Comparison of ENCODE assay signal across 17 cellular contexts in genomic region chr14:68690106-68690960, GRCh38.
DNase-seq lines count a peak whose midpoint lies in the region; ATAC-seq, FAIRE-seq and TF ChIP-seq lines count a peak whose summit lies in the region.
"Had no signal": no experiment of that assay in that cellular context is flagged by ENCODE, and none has a peak within 500 bp of the region (broad histone marks: within the 10 kb centered on the region; RNA-seq: fewer than 3 reads in every experiment).

No MANE protein-coding gene starts in this region.

- H3K4me2 ChIP-seq in DOHH2 (ENCODE audit: low read length) (peak overlapping the region; percentile 84), keratinocyte (ENCODE audit: control insufficient read depth, extremely low read depth, insufficient read depth, low read depth, low read length) (no peak overlapping the region)

- WGBS in right cardiac atrium = 93% methylated on average over 12 of the region's 12 CpGs

- no peak for ATAC-seq in RWPE2 (ENCODE audit: low read depth)
- no peak for ATAC-seq in GM21447 (IDR thresholded peaks at IDR 0.05; ENCODE audit: unreplicated experiment)
- no peak for ATAC-seq in HG03442 (IDR thresholded peaks at IDR 0.05; ENCODE audit: unreplicated experiment)
- no peak for ATAC-seq in right cardiac atrium
- ATAC-seq: activated CD8-positive, alpha-beta T cell treated with anti-CD3 and anti-CD28 coated beads, Interleukin-2, amount 10 ng/mL, durations not matched to agents 7 days and 5 days; activated T-helper 17 cell treated with anti-CD3 and anti-CD28 coated beads, Interleukin-2, amount 50 U/mL, for 72 hours; heart left ventricle had no signal

- TF ChIP-seq CTCF in DOHH2 (IDR thresholded peaks at IDR 0.05; ENCODE audit: low read depth, low read length, poor library complexity, severe bottlenecking) (no peak), RWPE2 (IDR thresholded peaks at IDR 0.05; ENCODE audit: poor library complexity, severe bottlenecking) (no peak), keratinocyte (optimal IDR thresholded peaks at IDR 0.05 in 1 of 3, IDR thresholded peaks at IDR 0.05 in 1 of 3, conservative IDR thresholded peaks at IDR 0.05 in 1 of 3; ENCODE audit: extremely low read depth in 1 of 3, insufficient read depth in 2 of 3, low read length in 3 of 3) (no peak)

- peak overlapping the region; percentile 36 for H3K9ac ChIP-seq in keratinocyte (ENCODE audit: control insufficient read depth, extremely low read depth, insufficient read depth, low read length)

- H3K4me3 ChIP-seq in DOHH2 (ENCODE audit: low read length) (no peak overlapping the region; the same call in 1 of the 2 replicates), RWPE2 (ENCODE audit: severe bottlenecking) (no peak overlapping the region), keratinocyte (ENCODE audit: control insufficient read depth in 2 of 3, extremely low read depth in 1 of 3, insufficient read depth in 2 of 3, low read depth in 1 of 3, low read length in 3 of 3) (no peak overlapping the region), right cardiac atrium (ENCODE audit: low read length) (no peak overlapping the region)
- H3K4me3 ChIP-seq: esophagus muscularis mucosa, heart left ventricle had no signal

- H3K27ac ChIP-seq in DOHH2 (ENCODE audit: low read depth, low read length) (peak overlapping the region; percentile 97), RWPE2 (ENCODE audit: poor library complexity, severe bottlenecking) (peak overlapping the region; percentile 100), keratinocyte (ENCODE audit: control insufficient read depth, insufficient read depth, low read length) (peak overlapping the region; percentile 15), right cardiac atrium (ENCODE audit: low read length) (no peak overlapping the region)
- H3K27ac ChIP-seq: heart left ventricle had no signal

- H4K20me1 ChIP-seq in DOHH2 (ENCODE audit: control insufficient read depth, insufficient read depth, low read depth, low read length) (no peaks in the 10 kb centered on the region), keratinocyte (ENCODE audit: control insufficient read depth, extremely low read depth, insufficient read depth, low read length) (no peaks in the 10 kb centered on the region)

- no peaks in the 10 kb centered on the region for H3K9me1 ChIP-seq in keratinocyte (ENCODE audit: control insufficient read depth, extremely low read depth, insufficient read depth, low read length)

- H3K9me2 ChIP-seq in DOHH2 (replicated peaks; ENCODE audit: control insufficient read depth, low read length) = no peaks in the 10 kb centered on the region

- no peak overlapping the region for H2AFZ ChIP-seq in keratinocyte (ENCODE audit: control insufficient read depth, low read length)

- no peaks in the 10 kb centered on the region for H3K79me2 ChIP-seq in DOHH2 (ENCODE audit: control insufficient read depth, low read length)
- H3K79me2 ChIP-seq in keratinocyte (ENCODE audit: control insufficient read depth, insufficient read depth, low read length) = no peaks in the 10 kb centered on the region

- FAIRE-seq in keratinocyte (lab: Jason Lieb, UNC) = no peak
- FAIRE-seq: colon, D721Med, GM18507, islet of Langerhans had no signal

- H3K4me1 ChIP-seq in DOHH2 (ENCODE audit: control insufficient read depth, low read length) = peaks cover 86% of the 10 kb centered on the region
- peaks cover 44% of the 10 kb centered on the region for H3K4me1 ChIP-seq in RWPE2 (ENCODE audit: insufficient read depth, poor library complexity, severe bottlenecking)
- H3K4me1 ChIP-seq in keratinocyte (ENCODE audit: control insufficient read depth, extremely low read depth, insufficient read depth, low read length) = peaks cover 60% of the 10 kb centered on the region
- peaks cover 6% of the 10 kb centered on the region for H3K4me1 ChIP-seq in right cardiac atrium (ENCODE audit: control insufficient read depth, insufficient read depth, low read length)

- dilution Hi-C loops in keratinocyte (cut with MboI; ENCODE audit: extremely low pct_ligation_motif_present, low sequenced_read_pairs) = no loop called here

- no peaks in the 10 kb centered on the region for H3K36me3 ChIP-seq in DOHH2 (ENCODE audit: control insufficient read depth, low read length)
- H3K36me3 ChIP-seq in RWPE2 (ENCODE audit: low read depth) = no peaks in the 10 kb centered on the region
- no peaks in the 10 kb centered on the region for H3K36me3 ChIP-seq in keratinocyte (ENCODE audit: control insufficient read depth in 2 of 2, extremely low read depth in 1 of 2, insufficient read depth in 2 of 2, low read length in 2 of 2)
- H3K36me3 ChIP-seq: esophagus muscularis mucosa, heart left ventricle had no signal

- DNase-seq in RWPE2 (ENCODE audit: low spot score) (no peak), keratinocyte (ENCODE audit: low read depth, low spot score) (no peak), retina (peak; percentile 25), right cardiac atrium (no peak), LoVo (ENCODE audit: low spot score) (no peak)
- DNase-seq: activated CD8-positive, alpha-beta T cell treated with anti-CD3 and anti-CD28 coated beads, Interleukin-2, amount 10 ng/mL, durations not matched to agents 7 days and 5 days; heart left ventricle; NCI-H446 treated with DMSO at 0.1 percent for 48 hours had no signal

- H3K9me3 ChIP-seq in DOHH2 (ENCODE audit: control insufficient read depth, insufficient read depth, low read length) (no peaks in the 10 kb centered on the region), RWPE2 (ENCODE audit: severe bottlenecking) (no peaks in the 10 kb centered on the region), keratinocyte (ENCODE audit: control insufficient read depth, low read depth, low read length) (no peaks in the 10 kb centered on the region), right cardiac atrium (ENCODE audit: control insufficient read depth, low read length) (no peaks in the 10 kb centered on the region)
- H3K9me3 ChIP-seq: esophagus muscularis mucosa, heart left ventricle had no signal

- H3K27me3 ChIP-seq in DOHH2 (ENCODE audit: control insufficient read depth, low read length) (no peaks in the 10 kb centered on the region), RWPE2 (ENCODE audit: insufficient read depth, poor library complexity, severe bottlenecking) (no peaks in the 10 kb centered on the region), keratinocyte (ENCODE audit: control insufficient read depth, extremely low read depth, insufficient read depth, low read length) (no peaks in the 10 kb centered on the region), right cardiac atrium (ENCODE audit: control insufficient read depth, insufficient read depth) (no peaks in the 10 kb centered on the region)
- H3K27me3 ChIP-seq: esophagus muscularis mucosa, heart left ventricle had no signal

- intact Hi-C loops in right cardiac atrium (cut with DNase I) = no loop called here

- H3F3A ChIP-seq in DOHH2 (ENCODE audit: control insufficient read depth, insufficient read depth) = peaks cover 18% of the 10 kb centered on the region
